In the genomic region with DNA sequence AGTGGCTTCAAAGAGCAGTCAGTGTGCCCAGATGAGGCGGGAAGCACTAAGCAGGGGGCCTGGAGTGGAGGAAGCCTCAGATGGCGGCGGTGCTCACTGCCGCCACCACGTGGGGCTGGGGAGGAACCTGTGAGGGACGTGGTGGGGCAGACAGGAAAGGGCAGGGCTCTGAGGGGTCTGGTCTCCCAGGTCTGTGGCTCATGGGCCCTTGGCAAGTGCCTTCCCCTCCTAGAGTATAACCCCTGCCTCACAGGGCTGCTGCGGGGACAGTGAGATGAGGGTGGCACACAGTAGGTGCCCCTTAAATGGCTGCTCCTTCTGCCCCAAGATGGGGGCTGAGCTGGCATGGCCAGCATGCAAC, we compare ENCODE assay signal across 9 cellular contexts. TPM values are rescaled to one million over a fixed set of nuclear protein-coding genes. Genes with fewer than 3 reads are reported as not detected.
DNase-seq lines count a peak whose midpoint lies in the region; ATAC-seq, FAIRE-seq and TF ChIP-seq lines count a peak whose summit lies in the region.
"Had no signal": no experiment of that assay in that cellular context is flagged by ENCODE, and none has a peak within 500 bp of the region (broad histone marks: within the 10 kb centered on the region; RNA-seq: fewer than 3 reads in every experiment).

No MANE protein-coding gene starts in this region.

- POLR2A ChIA-PET in A549 (lab: Yijun Ruan, JAX): no interaction called here

- WGBS in A549 (ENCODE audit: missing lambda C conversion rate): 21% methylated on average over 7 of the region's 7 CpGs
- WGBS in aorta, 2 donors: 16 to 19% methylated on average over 7 of the region's 7 CpGs

- TF ChIP-seq POLR2A in A549 (IDR thresholded peaks at IDR 0.05; ENCODE audit: low read length) (no peak), GM12892 (IDR thresholded peaks at IDR 0.05; ENCODE audit: low read depth, low read length) (no peak)

- H3K27ac ChIP-seq in A549: no peak overlapping the region
- no peak overlapping the region for H3K27ac ChIP-seq in aorta (ENCODE audit: low read depth in 1 of 2, low read length in 2 of 2)

- H3K4me1 ChIP-seq in A549: peaks cover 7% of the 10 kb centered on the region; the same call in 2 of the 3 replicates
- H3K4me1 ChIP-seq in aorta (ENCODE audit: control insufficient read depth in 1 of 2, insufficient read depth in 2 of 2, low read length in 2 of 2): no peaks in the 10 kb centered on the region

- H3K9me3 ChIP-seq in A549 (no peaks in the 10 kb centered on the region), aorta (ENCODE audit: control insufficient read depth, low read length) (peaks cover 3% of the 10 kb centered on the region)

- peak; percentile 53 to 92 for DNase-seq in A549 (ENCODE audit: low read depth in 1 of 2, low spot score in 1 of 2)
- peak; percentile 84 for DNase-seq in GM12892 (ENCODE audit: insufficient read length)
- peak; percentile 56 for DNase-seq in NOMO-1 treated with dmso at 0.1 percent for 144 hours (lab: John Stamatoyannopoulos, UW; ENCODE audit: unreplicated experiment)
- DNase-seq in epithelial cell of proximal tubule (ENCODE audit: low read depth): no peak
- no peak for DNase-seq in aorta
- DNase-seq in activated naive CD4-positive, alpha-beta T cell (lab: John Stamatoyannopoulos, UW): no peak
- DNase-seq in activated CD4-positive, alpha-beta T cell treated with anti-CD3 and anti-CD28 coated beads, Interleukin-2, amount 50 U/mL, for 4 hours: no peak

- intact Hi-C loops in aorta (cut with DNase I): no loop called here

- TF ChIP-seq EP300 in A549 (IDR thresholded peaks at IDR 0.05): no peak

- peak; percentile 23 to 52; a peak in 2 of 5 replicates for TF ChIP-seq RAD21 in A549 (conservative IDR thresholded peaks at IDR 0.05 in 1 of 2, IDR thresholded peaks at IDR 0.05 in 1 of 2)

- H3K4me2 ChIP-seq in A549: no peak overlapping the region

- ATAC-seq in A549 (peak; percentile 62 to 85), aorta (ENCODE audit: low FRiP score) (no peak), HG02870 (IDR thresholded peaks at IDR 0.05; ENCODE audit: unreplicated experiment) (no peak)

- H3K4me3 ChIP-seq in A549 (no peak overlapping the region), epithelial cell of proximal tubule (ENCODE audit: low read depth, low read length) (no peak overlapping the region), aorta (ENCODE audit: low read length in 2 of 2) (no peak overlapping the region)

- CTCF ChIA-PET in A549 (lab: Yijun Ruan, JAX): interaction anchor here (0.6 to 3.3 kb wide), 12 partner anchors 10 to 75 kb away, joined by 3 to 25 read pairs (median 4); a partner anchor contains a TSS

- H3K36me3 ChIP-seq in aorta (ENCODE audit: control insufficient read depth in 1 of 2, insufficient read depth in 2 of 2, low read length in 1 of 2): no peaks in the 10 kb centered on the region

- no peaks in the 10 kb centered on the region for H3K27me3 ChIP-seq in aorta (ENCODE audit: control insufficient read depth in 1 of 2, insufficient read depth in 2 of 2, low read length in 1 of 2)

- FAIRE-seq in A549 (lab: Jason Lieb, UNC): no peak
- peak; percentile 64 for FAIRE-seq in GM12892 (lab: Jason Lieb, UNC)

- peak; percentile 61 for TF ChIP-seq CTCF in A549 (IDR thresholded peaks at IDR 0.05)
- peak; percentile 53 for TF ChIP-seq CTCF in epithelial cell of proximal tubule (conservative IDR thresholded peaks at IDR 0.05; ENCODE audit: low read depth, low read length)

TF ChIP-seq in A549, 52 proteins besides CTCF, POLR2A, EP300 and RAD21:
- TF ChIP-seq, protein P1, sequence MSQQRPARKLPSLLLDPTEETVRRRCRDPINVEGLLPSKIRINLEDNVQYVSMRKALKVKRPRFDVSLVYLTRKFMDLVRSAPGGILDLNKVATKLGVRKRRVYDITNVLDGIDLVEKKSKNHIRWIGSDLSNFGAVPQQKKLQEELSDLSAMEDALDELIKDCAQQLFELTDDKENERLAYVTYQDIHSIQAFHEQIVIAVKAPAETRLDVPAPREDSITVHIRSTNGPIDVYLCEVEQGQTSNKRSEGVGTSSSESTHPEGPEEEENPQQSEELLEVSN (IDR thresholded peaks at IDR 0.05; ENCODE audit: borderline replicate concordance, low read depth): peak; percentile 81; the same call in 1 of the 2 replicates
- TF ChIP-seq, protein P2, sequence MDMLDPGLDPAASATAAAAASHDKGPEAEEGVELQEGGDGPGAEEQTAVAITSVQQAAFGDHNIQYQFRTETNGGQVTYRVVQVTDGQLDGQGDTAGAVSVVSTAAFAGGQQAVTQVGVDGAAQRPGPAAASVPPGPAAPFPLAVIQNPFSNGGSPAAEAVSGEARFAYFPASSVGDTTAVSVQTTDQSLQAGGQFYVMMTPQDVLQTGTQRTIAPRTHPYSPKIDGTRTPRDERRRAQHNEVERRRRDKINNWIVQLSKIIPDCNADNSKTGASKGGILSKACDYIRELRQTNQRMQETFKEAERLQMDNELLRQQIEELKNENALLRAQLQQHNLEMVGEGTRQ (IDR thresholded peaks at IDR 0.05): peak; percentile 29; the same call in 1 of the 2 replicates
- TF ChIP-seq EHF (CRISPR knock-in tag; IDR thresholded peaks at IDR 0.05): no peak
- TF ChIP-seq SMC3 (IDR thresholded peaks at IDR 0.05): peak; percentile 44; the same call in 2 of the 3 replicates
- TF ChIP-seq, protein P3, sequence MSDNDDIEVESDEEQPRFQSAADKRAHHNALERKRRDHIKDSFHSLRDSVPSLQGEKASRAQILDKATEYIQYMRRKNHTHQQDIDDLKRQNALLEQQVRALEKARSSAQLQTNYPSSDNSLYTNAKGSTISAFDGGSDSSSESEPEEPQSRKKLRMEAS (IDR thresholded peaks at IDR 0.05): peak; percentile 71

RNA-seq across cellular contexts. Expression of a gene that starts 26.6 kb away (rescaled TPM):
- polyA plus RNA-seq in A549 (2011; rRNA removed) (not detected in 2 replicates), A549 (2017; fragmentation: RNase III; extraction: RNeasy Plus Mini Kit Qiagen cat#74134 plus additional on column Dnase treatment) (not detected in 3 replicates), aorta (not detected)
- polyA plus RNA-seq in A549 (2012; cell fraction: cytosol; rRNA removed): 0.05 TPM in 1 of 2 replicates, not detected in the other
- polyA plus RNA-seq in A549 (2012; cell fraction: nucleus; rRNA removed): 0.04 and 0.05 TPM in 2 replicates
- not detected in 2 replicates for polyA minus RNA-seq in A549 (2011; rRNA and poly(A)+ RNA removed)
- 0.38 TPM for polyA plus RNA-seq in GM12892 (2012; ENCODE audit: missing spikeins)
- total RNA-seq in epithelial cell of proximal tubule (not detected in 2 replicates), aorta (not detected)

RNA-seq across cellular contexts. Expression of a gene that starts 30.4 kb away (rescaled TPM):
- polyA plus RNA-seq in A549 (2011; rRNA removed) (not detected in 2 replicates), A549 (2017; fragmentation: RNase III; extraction: RNeasy Plus Mini Kit Qiagen cat#74134 plus additional on column Dnase treatment) (not detected in 3 replicates), aorta (not detected)
- not detected in 2 replicates for polyA plus RNA-seq in A549 (2012; cell fraction: cytosol; rRNA removed)
- not detected in 2 replicates for polyA plus RNA-seq in A549 (2012; cell fraction: nucleus; rRNA removed)
- polyA minus RNA-seq in A549 (2011; rRNA and poly(A)+ RNA removed): not detected in 2 replicates
- 0.15 TPM for polyA plus RNA-seq in GM12892 (2012; ENCODE audit: missing spikeins)
- total RNA-seq in epithelial cell of proximal tubule (not detected in 2 replicates), aorta (not detected)
- polyA plus RNA-seq: adipose tissue had no signal

Comparison
In these comparisons a context has a peak if more than half of its experiments do, and no peak if none do; other contexts are left out.
1. ATAC-seq: peak in A549 (2 of 2); none in aorta (single experiment) and HG02870 (single experiment).
2. DNase-seq: peak in A549 (2 of 2), GM12892 (single experiment) and NOMO-1 treated with dmso at 0.1 percent for 144 hours (single experiment); none in epithelial cell of proximal tubule (single experiment), aorta (0 of 2), activated naive CD4-positive, alpha-beta T cell (0 of 4) and activated CD4-positive, alpha-beta T cell treated with anti-CD3 and anti-CD28 coated beads, Interleukin-2, amount 50 U/mL, for 4 hours (0 of 2).